Comparison of ENCODE assay signal across 9 cellular contexts in genomic region chr13:29125934-29126424, GRCh38.
A peak's percentile ranks its signal among the peaks of the same experiment; 100 is the strongest.
DNase-seq lines count a peak whose midpoint lies in the region; ATAC-seq and TF ChIP-seq lines count a peak whose summit lies in the region.
"Had no signal": no experiment of that assay in that cellular context is flagged by ENCODE, and none has a peak within 500 bp of the region (broad histone marks: within the 10 kb centered on the region; RNA-seq: fewer than 3 reads in every experiment).

No MANE protein-coding gene starts in this region.

- CTCF ChIA-PET in CD8-positive, alpha-beta T cell (lab: Charles Lee) = no interaction called here

- ATAC-seq in CD8-positive, alpha-beta T cell = no peak
- ATAC-seq in HG02973 (IDR thresholded peaks at IDR 0.05; ENCODE audit: unreplicated experiment) = peak; percentile 68
- ATAC-seq: Right ventricle myocardium inferior had no signal

- no peaks in the 10 kb centered on the region for H3K4me1 ChIP-seq in CD8-positive, alpha-beta T cell (ENCODE audit: insufficient read depth, low read length)

- no peaks in the 10 kb centered on the region for H3K9me3 ChIP-seq in CD8-positive, alpha-beta T cell (ENCODE audit: low read length)

- no peaks in the 10 kb centered on the region for H3K36me3 ChIP-seq in CD8-positive, alpha-beta T cell (ENCODE audit: insufficient read depth, low read length)

- no peaks in the 10 kb centered on the region for H3K9me3 Mint-ChIP-seq in CD8-positive, alpha-beta T cell

- H3K36me3 Mint-ChIP-seq in CD8-positive, alpha-beta T cell = no peaks in the 10 kb centered on the region

- peaks cover 2% of the 10 kb centered on the region for H3K4me1 Mint-ChIP-seq in CD8-positive, alpha-beta T cell (ENCODE audit: low read depth)

- no peak for TF ChIP-seq CTCF in CD8-positive, alpha-beta T cell (IDR thresholded peaks at IDR 0.05)

- no peak overlapping the region for H3K4me3 ChIP-seq in CD8-positive, alpha-beta T cell (ENCODE audit: low read depth, low read length)

- H3K27me3 ChIP-seq in CD8-positive, alpha-beta T cell (ENCODE audit: insufficient read depth, low read length) = no peaks in the 10 kb centered on the region

- POLR2A ChIA-PET in CD8-positive, alpha-beta T cell (lab: Charles Lee) = no interaction called here

- H3K4me3 Mint-ChIP-seq in CD8-positive, alpha-beta T cell = no peak overlapping the region

- intact Hi-C loops in CD8-positive, alpha-beta T cell (cut with DNase I, micrococcal nuclease) = no loop called here

- no peak for DNase-seq in CD8-positive, alpha-beta T cell
- DNase-seq in GM19240 (ENCODE audit: insufficient read length, low spot score) = peak; percentile 2
- peak; percentile 54 for DNase-seq in OCI-M1 (lab: John Stamatoyannopoulos, UW)
- no peak for DNase-seq in NCI-H187 treated with DMSO at 0.1 percent for 48 hours (lab: John Stamatoyannopoulos, UW)
- no peak for DNase-seq in dedifferentiated amniotic fluid mesenchymal stem cell (ENCODE audit: extremely low spot score)
- DNase-seq in COLO829 (ENCODE audit: low spot score) = no peak
- DNase-seq in GM03348 (ENCODE audit: low spot score) = no peak

- H3K27ac ChIP-seq in CD8-positive, alpha-beta T cell (ENCODE audit: low read depth, low read length) = no peak overlapping the region

- H3K27ac Mint-ChIP-seq in CD8-positive, alpha-beta T cell = peak overlapping the region; percentile 62

- no peaks in the 10 kb centered on the region for H3K27me3 Mint-ChIP-seq in CD8-positive, alpha-beta T cell (ENCODE audit: low read depth)

Comparison
In these comparisons a context has a peak if more than half of its experiments do, and no peak if none do; other contexts are left out.
1. DNase-seq: peak in GM19240 (single experiment) and OCI-M1 (single experiment); none in CD8-positive, alpha-beta T cell (0 of 7), NCI-H187 treated with DMSO at 0.1 percent for 48 hours (single experiment), dedifferentiated amniotic fluid mesenchymal stem cell (single experiment), COLO829 (single experiment) and GM03348 (single experiment).